In the genomic region with DNA sequence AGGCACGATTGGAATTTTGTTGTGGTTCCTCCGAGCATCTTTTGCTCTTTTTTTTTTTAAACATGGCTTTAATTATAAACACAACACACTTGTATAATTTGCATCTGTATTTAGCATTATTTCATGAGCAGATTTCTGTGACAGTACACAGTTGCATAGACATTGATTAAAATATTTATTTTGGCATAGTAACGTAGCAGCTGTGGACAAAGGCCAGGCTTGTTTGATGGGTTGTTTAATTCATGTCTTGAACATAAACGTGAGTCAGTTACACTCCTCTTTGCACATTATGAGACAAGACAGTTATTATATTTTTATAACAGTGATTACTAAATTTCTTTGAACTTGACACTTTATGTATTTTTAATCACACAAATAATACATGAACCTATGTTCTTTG, we compare ENCODE assay signal across 19 cellular contexts.
DNase-seq lines count a peak whose midpoint lies in the region; ATAC-seq and TF ChIP-seq lines count a peak whose summit lies in the region.
"Had no signal": no experiment of that assay in that cellular context is flagged by ENCODE, and none has a peak within 500 bp of the region (broad histone marks: within the 10 kb centered on the region; RNA-seq: fewer than 3 reads in every experiment).

No MANE protein-coding gene starts in this region.

- ATAC-seq in left lobe of liver (peak; percentile 69), omental fat pad (ENCODE audit: low FRiP score) (no peak)
- ATAC-seq: T-helper 17 cell had no signal

- no peak overlapping the region for H3K4me3 ChIP-seq in BE2C (ENCODE audit: low read depth, low read length)
- H3K4me3 ChIP-seq: BLaER1, SK-N-MC had no signal

- H3K36me3 ChIP-seq in BE2C, result no peaks in the 10 kb centered on the region
- H3K36me3 ChIP-seq: BLaER1 had no signal

- TF ChIP-seq CTCF in BE2C (IDR thresholded peaks at IDR 0.05; ENCODE audit: low read depth, low read length), result no peak
- no peak for TF ChIP-seq CTCF in omental fat pad (IDR thresholded peaks at IDR 0.05)

- H3K4me1 ChIP-seq in BE2C, result no peaks in the 10 kb centered on the region; the same call in 1 of the 2 replicates

- no peaks in the 10 kb centered on the region for H3K27me3 ChIP-seq in BE2C
- H3K27me3 ChIP-seq: BLaER1 had no signal

- no peaks in the 10 kb centered on the region for H3K9me3 ChIP-seq in BE2C
- H3K9me3 ChIP-seq: BLaER1 had no signal

- peak; percentile 5 for DNase-seq in NCI-H1105 treated with DMSO at 0.1 percent for 48 hours (lab: John Stamatoyannopoulos, UW)
- no peak for DNase-seq in NCI-H1105 (lab: John Stamatoyannopoulos, UW)
- DNase-seq in NCI-H2029 treated with DMSO at 0.1 percent for 48 hours (lab: John Stamatoyannopoulos, UW), result peak; percentile 3
- peak; percentile 65 for DNase-seq in NCI-H748 treated with DMSO at 0.1 percent for 48 hours (lab: John Stamatoyannopoulos, UW)
- DNase-seq in left lobe of liver (ENCODE audit: low spot score), result no peak
- no peak for DNase-seq in BE2C
- no peak for DNase-seq in GM19238 (ENCODE audit: insufficient read length, low spot score)
- no peak for DNase-seq in omental fat pad (ENCODE audit: low spot score)
- DNase-seq: 8988T; ACHN; CD4-positive, CD25-positive, alpha-beta regulatory T cell; DMS53; HCEC 1CT; NCI-H2171 treated with DMSO at 0.1 percent for 48 hours; NCI-H524 treated with DMSO at 0.1 percent for 48 hours; SIG-M5; T-helper 17 cell had no signal

Comparison
In these comparisons a context has a peak if more than half of its experiments do, and no peak if none do; other contexts are left out.
1. DNase-seq: peak in NCI-H1105 treated with DMSO at 0.1 percent for 48 hours (single experiment), NCI-H2029 treated with DMSO at 0.1 percent for 48 hours (single experiment) and NCI-H748 treated with DMSO at 0.1 percent for 48 hours (single experiment); none in NCI-H1105 (single experiment), left lobe of liver (single experiment), BE2C (single experiment), GM19238 (single experiment) and omental fat pad (single experiment).